In the genomic region with DNA sequence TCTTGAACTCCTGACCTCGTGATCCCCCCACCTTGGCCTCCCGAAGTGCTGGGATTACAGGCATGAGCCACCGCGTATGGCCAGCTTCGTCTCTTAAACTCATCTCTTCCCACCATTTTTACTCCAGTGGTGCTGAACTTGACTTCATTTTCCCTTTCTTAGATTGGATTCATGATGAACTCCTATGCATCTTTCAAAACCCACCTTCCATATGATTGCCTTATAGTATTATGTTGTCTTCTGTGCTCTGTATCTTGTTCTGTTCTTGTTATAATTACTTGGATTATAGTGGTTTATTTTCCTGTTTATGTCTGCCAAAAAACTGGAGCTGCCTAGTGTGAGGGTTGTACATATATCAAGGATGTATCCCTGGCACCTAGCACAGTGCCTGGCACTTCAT, we compare ENCODE assay signal across 12 cellular contexts.
DNase-seq lines count a peak whose midpoint lies in the region; ATAC-seq and TF ChIP-seq lines count a peak whose summit lies in the region.
"Had no signal": no experiment of that assay in that cellular context is flagged by ENCODE, and none has a peak within 500 bp of the region (broad histone marks: within the 10 kb centered on the region; RNA-seq: fewer than 3 reads in every experiment).

No MANE protein-coding gene starts in this region.

- H3K27ac ChIP-seq in SK-N-SH (ENCODE audit: low read depth in 2 of 2, low read length in 1 of 2): no peak overlapping the region
- peak overlapping the region; percentile 95 for H3K27ac ChIP-seq in Panc1 (ENCODE audit: low read length)
- H3K27ac ChIP-seq in mammary epithelial cell (ENCODE audit: insufficient read depth, low read depth, low read length): peak overlapping the region; percentile 99
- no peak overlapping the region for H3K27ac ChIP-seq in upper lobe of right lung

- H2AFZ ChIP-seq in SK-N-SH (ENCODE audit: low read depth): no peak overlapping the region
- H2AFZ ChIP-seq in mammary epithelial cell (ENCODE audit: low read depth, low read length): no peak overlapping the region

- peaks cover 13% of the 10 kb centered on the region for H3F3A ChIP-seq in SK-N-SH (replicated peaks; ENCODE audit: insufficient read depth)

- dilution Hi-C loops in mammary epithelial cell (cut with HindIII; ENCODE audit: low sequenced_read_pairs): loop anchor here (5.0 kb wide), 2 partner anchors 37 to 48 kb away; no protein-coding TSS in a partner anchor

- H3K4me2 ChIP-seq in SK-N-SH (no peak overlapping the region), mammary epithelial cell (ENCODE audit: insufficient read depth, low read depth, low read length) (no peak overlapping the region)

- in situ Hi-C loops in Panc1 (cut with HindIII; ENCODE audit: low pct_unique_long_range_greater_than_20kb, low sequenced_read_pairs) (no loop called here), mammary epithelial cell (cut with MboI; ENCODE audit: low sequenced_read_pairs in 2 of 2) (loop anchor here (5.0 kb wide), 2 partner anchors 53 to 108 kb away; no protein-coding TSS in a partner anchor)

- no peaks in the 10 kb centered on the region for H4K20me1 ChIP-seq in SK-N-SH (ENCODE audit: insufficient read depth)
- no peaks in the 10 kb centered on the region for H4K20me1 ChIP-seq in mammary epithelial cell (ENCODE audit: insufficient read depth, low read length)

- H3K79me2 ChIP-seq in SK-N-SH (ENCODE audit: insufficient read depth) (no peaks in the 10 kb centered on the region), mammary epithelial cell (ENCODE audit: insufficient read depth, low read length) (no peaks in the 10 kb centered on the region)

- H3K4me3 ChIP-seq in SK-N-SH (ENCODE audit: low read depth in 2 of 2, low read length in 1 of 2): no peak overlapping the region
- H3K4me3 ChIP-seq in Panc1 (ENCODE audit: low read depth in 2 of 2, low read length in 2 of 2): no peak overlapping the region
- no peak overlapping the region for H3K4me3 ChIP-seq in mammary epithelial cell (replicated peaks in 1 of 3; ENCODE audit: insufficient read depth in 1 of 3, low read depth in 2 of 3, low read length in 3 of 3)
- H3K4me3 ChIP-seq in upper lobe of right lung: no peak overlapping the region
- H3K4me3 ChIP-seq: GM12878 had no signal

- intact Hi-C loops in Panc1 (cut with micrococcal nuclease; ENCODE audit: unreplicated experiment): no loop called here
- intact Hi-C loops in mammary epithelial cell (cut with micrococcal nuclease): no loop called here
- intact Hi-C loops in upper lobe of right lung (cut with DNase I): no loop called here

- BruUV-seq in Panc1 (replicated peaks; lab: Mats Ljungman, UMichigan) (no TSS peak), mammary epithelial cell (replicated peaks; lab: Mats Ljungman, UMichigan) (no TSS peak)

- DNase-seq in SK-N-SH: no peak
- no peak for DNase-seq in Panc1 (ENCODE audit: low read depth, low spot score)
- DNase-seq in mammary epithelial cell: no peak
- no peak for DNase-seq in left lobe of liver (ENCODE audit: low spot score)
- DNase-seq in upper lobe of right lung: no peak
- DNase-seq: CD8-positive, alpha-beta memory T cell; DMS 273 treated with DMSO at 0.1 percent for 48 hours; GOT3; H9 had no signal

- no peaks in the 10 kb centered on the region for H3K36me3 ChIP-seq in SK-N-SH (replicated peaks in 1 of 2; ENCODE audit: control insufficient read depth in 1 of 2, insufficient read depth in 2 of 2, low read length in 1 of 2)
- no peaks in the 10 kb centered on the region for H3K36me3 ChIP-seq in Panc1 (ENCODE audit: control insufficient read depth, insufficient read depth, low read length)
- no peaks in the 10 kb centered on the region for H3K36me3 ChIP-seq in mammary epithelial cell (ENCODE audit: insufficient read depth, low read length)
- no peaks in the 10 kb centered on the region for H3K36me3 ChIP-seq in upper lobe of right lung

- TF ChIP-seq RAD21 in SK-N-SH (IDR thresholded peaks at IDR 0.05; ENCODE audit: low read length): no peak

- peaks cover 12 to 14% of the 10 kb centered on the region in 2 experiments; a peak in 3 of 4 replicates for H3K4me1 ChIP-seq in SK-N-SH (ENCODE audit: control insufficient read depth in 1 of 2, insufficient read depth in 2 of 2, low read depth in 1 of 2, low read length in 1 of 2)
- peaks cover 47% of the 10 kb centered on the region for H3K4me1 ChIP-seq in Panc1 (ENCODE audit: control insufficient read depth, insufficient read depth, low read length)
- peaks cover 67% of the 10 kb centered on the region for H3K4me1 ChIP-seq in mammary epithelial cell (ENCODE audit: insufficient read depth, low read length)
- peaks cover 21% of the 10 kb centered on the region for H3K4me1 ChIP-seq in upper lobe of right lung

- no peak for ATAC-seq in SK-N-SH treated with all-trans-retinoic acid at 6 μM for 48 hours
- no peak for ATAC-seq in Panc1
- no peak for ATAC-seq in GM21619 (IDR thresholded peaks at IDR 0.05; ENCODE audit: unreplicated experiment)
- ATAC-seq in left lobe of liver: no peak
- ATAC-seq in upper lobe of right lung: no peak
- ATAC-seq: GM12878 had no signal

- H3K27me3 ChIP-seq in SK-N-SH (ENCODE audit: insufficient read depth) (no peaks in the 10 kb centered on the region), Panc1 (ENCODE audit: control insufficient read depth, insufficient read depth, low read length) (no peaks in the 10 kb centered on the region), mammary epithelial cell (ENCODE audit: insufficient read depth, low read length) (no peaks in the 10 kb centered on the region), upper lobe of right lung (no peaks in the 10 kb centered on the region)

- TF ChIP-seq CTCF in SK-N-SH (IDR thresholded peaks at IDR 0.05) (no peak), Panc1 (IDR thresholded peaks at IDR 0.05) (no peak), mammary epithelial cell (conservative IDR thresholded peaks at IDR 0.05 in 1 of 2, IDR thresholded peaks at IDR 0.05 in 1 of 2; ENCODE audit: extremely low read depth in 1 of 2, insufficient read depth in 1 of 2, low read depth in 1 of 2, low read length in 2 of 2) (no peak), upper lobe of right lung (IDR thresholded peaks at IDR 0.05) (no peak)

- no peak for TF ChIP-seq EP300 in SK-N-SH (IDR thresholded peaks at IDR 0.05; ENCODE audit: borderline replicate concordance in 1 of 2, low read depth in 1 of 2, low read length in 1 of 2)

- 95% methylated on average over 5 of the region's 5 CpGs for WGBS in SK-N-SH (ENCODE audit: low lambda C conversion rate)
- WGBS in mammary epithelial cell (ENCODE audit: low coverage, missing lambda C conversion rate): 95% methylated on average over 5 of the region's 5 CpGs

- CTCF ChIA-PET in SK-N-SH (lab: Yijun Ruan, JAX): interaction anchor here (1.3 to 8.7 kb wide), 6 partner anchors 12 to 191 kb away, joined by 3 to 52 read pairs (median 4); no protein-coding TSS in a partner anchor
- CTCF ChIA-PET in Panc1 (lab: Charles Lee): interaction anchor here (0.6 kb wide), 1 partner anchor 31 kb away, joined by 5 read pairs; no protein-coding TSS in a partner anchor
- CTCF ChIA-PET in mammary epithelial cell (lab: Charles Lee; ENCODE audit: low non-redundant PET): no interaction called here

- H3K9me3 ChIP-seq in SK-N-SH (no peaks in the 10 kb centered on the region), Panc1 (ENCODE audit: control insufficient read depth, insufficient read depth, low read depth, low read length) (no peaks in the 10 kb centered on the region), mammary epithelial cell (replicated peaks; ENCODE audit: insufficient read depth, low read length) (no peaks in the 10 kb centered on the region), upper lobe of right lung (no peaks in the 10 kb centered on the region)

- no peak overlapping the region for H3K9ac ChIP-seq in SK-N-SH
- H3K9ac ChIP-seq in mammary epithelial cell (ENCODE audit: insufficient read depth, low read length): no peak overlapping the region

- POLR2A ChIA-PET in SK-N-SH (lab: Yijun Ruan, JAX) (no interaction called here), Panc1 (lab: Charles Lee) (no interaction called here)

- no peaks in the 10 kb centered on the region for H3K9me2 ChIP-seq in SK-N-SH

TF ChIP-seq in SK-N-SH treated with all-trans-retinoic acid at 6 μM for 48 hours, 23 proteins besides CTCF, POLR2A, EP300 and RAD21:
- TF ChIP-seq, protein P1, sequence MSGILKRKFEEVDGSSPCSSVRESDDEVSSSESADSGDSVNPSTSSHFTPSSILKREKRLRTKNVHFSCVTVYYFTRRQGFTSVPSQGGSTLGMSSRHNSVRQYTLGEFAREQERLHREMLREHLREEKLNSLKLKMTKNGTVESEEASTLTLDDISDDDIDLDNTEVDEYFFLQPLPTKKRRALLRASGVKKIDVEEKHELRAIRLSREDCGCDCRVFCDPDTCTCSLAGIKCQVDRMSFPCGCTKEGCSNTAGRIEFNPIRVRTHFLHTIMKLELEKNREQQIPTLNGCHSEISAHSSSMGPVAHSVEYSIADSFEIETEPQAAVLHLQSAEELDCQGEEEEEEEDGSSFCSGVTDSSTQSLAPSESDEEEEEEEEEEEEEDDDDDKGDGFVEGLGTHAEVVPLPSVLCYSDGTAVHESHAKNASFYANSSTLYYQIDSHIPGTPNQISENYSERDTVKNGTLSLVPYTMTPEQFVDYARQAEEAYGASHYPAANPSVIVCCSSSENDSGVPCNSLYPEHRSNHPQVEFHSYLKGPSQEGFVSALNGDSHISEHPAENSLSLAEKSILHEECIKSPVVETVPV (CRISPR knock-in tag; IDR thresholded peaks at IDR 0.05): no peak
- peak; percentile 86 for TF ChIP-seq ZFP3 (CRISPR knock-in tag; IDR thresholded peaks at IDR 0.05)

TF ChIP-seq in SK-N-SH, 30 proteins besides CTCF, POLR2A, EP300 and RAD21:
- TF ChIP-seq NRF1 (IDR thresholded peaks at IDR 0.05; ENCODE audit: low read depth, low read length) (no peak), SIN3A (IDR thresholded peaks at IDR 0.05; ENCODE audit: borderline replicate concordance, low read depth, low read length) (no peak), RXRA (IDR thresholded peaks at IDR 0.05; ENCODE audit: borderline replicate concordance, low read depth) (no peak), RFX5 (IDR thresholded peaks at IDR 0.05; ENCODE audit: low read length) (no peak)
- TF ChIP-seq, protein P2, sequence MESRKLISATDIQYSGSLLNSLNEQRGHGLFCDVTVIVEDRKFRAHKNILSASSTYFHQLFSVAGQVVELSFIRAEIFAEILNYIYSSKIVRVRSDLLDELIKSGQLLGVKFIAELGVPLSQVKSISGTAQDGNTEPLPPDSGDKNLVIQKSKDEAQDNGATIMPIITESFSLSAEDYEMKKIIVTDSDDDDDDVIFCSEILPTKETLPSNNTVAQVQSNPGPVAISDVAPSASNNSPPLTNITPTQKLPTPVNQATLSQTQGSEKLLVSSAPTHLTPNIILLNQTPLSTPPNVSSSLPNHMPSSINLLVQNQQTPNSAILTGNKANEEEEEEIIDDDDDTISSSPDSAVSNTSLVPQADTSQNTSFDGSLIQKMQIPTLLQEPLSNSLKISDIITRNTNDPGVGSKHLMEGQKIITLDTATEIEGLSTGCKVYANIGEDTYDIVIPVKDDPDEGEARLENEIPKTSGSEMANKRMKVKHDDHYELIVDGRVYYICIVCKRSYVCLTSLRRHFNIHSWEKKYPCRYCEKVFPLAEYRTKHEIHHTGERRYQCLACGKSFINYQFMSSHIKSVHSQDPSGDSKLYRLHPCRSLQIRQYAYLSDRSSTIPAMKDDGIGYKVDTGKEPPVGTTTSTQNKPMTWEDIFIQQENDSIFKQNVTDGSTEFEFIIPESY (IDR thresholded peaks at IDR 0.05; ENCODE audit: borderline replicate concordance, low read depth): no peak
TF ChIP-seq in SK-N-SH: peak in this region for 0.

Comparison
In these comparisons a context has a peak if more than half of its experiments do, and no peak if none do; other contexts are left out.
1. H3K27ac ChIP-seq: peak in Panc1 (single experiment) and mammary epithelial cell (single experiment); none in SK-N-SH (0 of 2) and upper lobe of right lung (single experiment).